16 cellular contexts compared by ENCODE assay signal in the genomic region with DNA sequence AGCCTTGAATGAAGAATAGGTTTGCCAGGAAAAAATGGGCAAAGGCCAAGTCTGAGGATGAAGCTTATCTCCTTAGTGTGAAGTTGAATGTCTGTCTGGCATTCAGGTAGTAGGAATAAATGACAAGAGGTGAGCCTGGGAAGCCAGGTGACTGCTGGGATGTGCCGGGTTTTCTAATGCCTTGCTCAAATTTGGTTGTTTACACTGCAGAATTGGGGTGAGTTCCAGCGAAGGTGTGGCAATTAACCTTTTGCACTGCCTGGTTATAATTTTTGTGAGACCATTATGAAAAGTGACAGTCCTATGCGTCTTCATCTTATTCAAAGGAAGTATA.
DNase-seq lines count a peak whose midpoint lies in the region; ATAC-seq, FAIRE-seq and TF ChIP-seq lines count a peak whose summit lies in the region.
"Had no signal": no experiment of that assay in that cellular context is flagged by ENCODE, and none has a peak within 500 bp of the region (broad histone marks: within the 10 kb centered on the region; RNA-seq: fewer than 3 reads in every experiment).

No MANE protein-coding gene starts in this region.

- no peak overlapping the region for H3K4me3 ChIP-seq in pancreas
- H3K4me3 ChIP-seq in BE2C (ENCODE audit: low read depth, low read length), result no peak overlapping the region

- TF ChIP-seq CTCF in pancreas (IDR thresholded peaks at IDR 0.05) (no peak), BE2C (IDR thresholded peaks at IDR 0.05; ENCODE audit: low read depth, low read length) (no peak)

- peak overlapping the region; percentile 65 for H3K27ac ChIP-seq in angular gyrus (ENCODE audit: low read depth, low read length)
- peak overlapping the region in 1 of 4 donors; percentile 45 for H3K27ac ChIP-seq in pancreas
- H3K27ac ChIP-seq: C4-2B had no signal

- WGBS in pancreas, 2 donors, result 21 to 30% methylated on average over 3 of the region's 3 CpGs

- H3K9me3 ChIP-seq in pancreas (no peaks in the 10 kb centered on the region), BE2C (no peaks in the 10 kb centered on the region)

- FAIRE-seq in pancreas (lab: Jason Lieb, UNC), result no peak
- FAIRE-seq: A204.1, HepG2 had no signal

- no peaks in the 10 kb centered on the region for H3K36me3 ChIP-seq in pancreas
- H3K36me3 ChIP-seq in BE2C, result no peaks in the 10 kb centered on the region

- H3K27me3 ChIP-seq in pancreas (no peaks in the 10 kb centered on the region), BE2C (no peaks in the 10 kb centered on the region)

- DNase-seq in left lobe of liver (ENCODE audit: low spot score) (no peak), pancreas (no peak), BE2C (no peak)
- DNase-seq: ACHN; CD4-positive, alpha-beta T cell; GF-D8; GOT3; H7; HFFc6 had no signal

- H3K4me1 ChIP-seq in pancreas (peaks cover 0 to 19% (median 13%) of the 10 kb centered on the region in 3 donors), BE2C (peaks cover 7% of the 10 kb centered on the region; the same call in 1 of the 2 replicates)

- intact Hi-C loops in pancreas (cut with DNase I), result no loop called here

- ATAC-seq in left lobe of liver (peak; percentile 56), pancreas (peak in 3 of 4 donors; percentile 39 to 76 (median 62)), HG03460 (IDR thresholded peaks at IDR 0.05; ENCODE audit: unreplicated experiment) (no peak)
- ATAC-seq in activated CD4-positive, CD25-positive, alpha-beta regulatory T cell treated with anti-CD3 and anti-CD28 coated beads, Interleukin-2, amount 50 U/mL, for 24 hours, result no peak
- ATAC-seq: HCT116, HepG2 had no signal

Comparison
In these comparisons a context has a peak if more than half of its experiments do, and no peak if none do; other contexts are left out.
1. ATAC-seq: peak in left lobe of liver (single experiment) and pancreas (3 of 4); none in activated CD4-positive, CD25-positive, alpha-beta regulatory T cell treated with anti-CD3 and anti-CD28 coated beads, Interleukin-2, amount 50 U/mL, for 24 hours (0 of 2) and HG03460 (single experiment).